17 cellular contexts compared by ENCODE assay signal in the genomic region with DNA sequence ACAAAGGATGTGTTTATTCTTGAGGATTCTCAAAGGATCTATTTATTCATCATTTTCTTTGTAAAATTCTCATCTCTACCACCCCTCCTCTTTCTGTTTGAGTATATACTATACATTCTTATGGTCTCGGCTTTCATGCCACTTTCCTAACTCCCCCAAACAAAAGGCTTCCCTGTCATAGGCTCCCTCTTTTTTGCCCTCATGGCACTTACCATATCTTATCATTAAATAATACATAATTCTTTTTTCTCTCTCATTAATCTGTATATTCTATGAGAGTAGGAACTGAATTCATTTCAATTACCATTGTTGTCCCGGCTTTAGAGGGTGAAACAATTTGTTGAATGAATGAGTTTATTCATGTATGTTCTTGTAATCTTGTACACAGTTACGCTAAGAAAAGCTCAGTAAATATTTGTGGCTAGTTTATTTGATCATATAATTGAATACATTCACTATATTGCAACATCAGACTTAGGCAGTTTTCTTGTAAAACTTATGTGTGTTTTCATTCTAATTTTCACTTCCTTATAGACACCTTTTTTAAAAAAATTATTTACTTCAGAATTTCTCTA.
"Had no signal": no experiment of that assay in that cellular context is flagged by ENCODE, and none has a peak within 500 bp of the region (broad histone marks: within the 10 kb centered on the region; RNA-seq: fewer than 3 reads in every experiment).

No MANE protein-coding gene starts in this region.

- ATAC-seq: activated naive CD4-positive, alpha-beta T cell treated with anti-CD3 and anti-CD28 coated beads, Interleukin-2, amount 50 U/mL, for 72 hours; activated T-cell treated with anti-CD3 and anti-CD28 coated beads, Interleukin-2, amount 50 U/mL, for 4 hours; gastrocnemius medialis; heart right ventricle; naive thymus-derived CD4-positive, alpha-beta T cell; stimulated activated effector memory CD8-positive, alpha-beta T cell treated with anti-CD3 and anti-CD28 coated beads, Interleukin-12 subunit alpha, Interleukin-12 subunit beta, amount 100 ng/mL, for 72 hours had no signal

- H3K4me1 ChIP-seq: gastrocnemius medialis, heart right ventricle had no signal

- H3K4me3 ChIP-seq: gastrocnemius medialis, heart right ventricle, ovary had no signal

- H3K36me3 ChIP-seq: gastrocnemius medialis, heart right ventricle, ovary had no signal

- H3K27me3 ChIP-seq: gastrocnemius medialis, heart right ventricle, ovary had no signal

- DNase-seq: activated CD4-positive, alpha-beta memory T cell treated with anti-CD3 and anti-CD28 coated beads for 36 hours; activated effector memory CD4-positive, alpha-beta T cell treated with anti-CD3 and anti-CD28 coated beads, Interleukin-2, amount 50 U/mL, for 16 hours; activated T-cell treated with anti-CD3 and anti-CD28 coated beads, Interleukin-2, amount 50 U/mL, for 4 hours; amniotic stem cell; central memory CD4-positive, alpha-beta T cell; cortex of kidney; effector CD8-positive, alpha-beta T cell; gastrocnemius medialis; heart right ventricle; naive thymus-derived CD4-positive, alpha-beta T cell; ovary; stimulated activated CD4-positive, alpha-beta T cell treated with anti-CD3 and anti-CD28 coated beads, Interleukin-12 subunit alpha, Interleukin-12 subunit beta, amount 100 ng/mL, for 4 hours; stimulated activated CD4-positive, alpha-beta T cell treated with anti-CD3 and anti-CD28 coated beads, Interleukin-2, amount 100 ng/mL, for 24 hours; trophoblast cell; WERI-Rb-1 had no signal

- H3K27ac ChIP-seq: gastrocnemius medialis, heart right ventricle, ovary, WERI-Rb-1 had no signal

- H3K9me3 ChIP-seq: gastrocnemius medialis, ovary had no signal
